Comparison of ENCODE assay signal across 23 cellular contexts in the genomic region with DNA sequence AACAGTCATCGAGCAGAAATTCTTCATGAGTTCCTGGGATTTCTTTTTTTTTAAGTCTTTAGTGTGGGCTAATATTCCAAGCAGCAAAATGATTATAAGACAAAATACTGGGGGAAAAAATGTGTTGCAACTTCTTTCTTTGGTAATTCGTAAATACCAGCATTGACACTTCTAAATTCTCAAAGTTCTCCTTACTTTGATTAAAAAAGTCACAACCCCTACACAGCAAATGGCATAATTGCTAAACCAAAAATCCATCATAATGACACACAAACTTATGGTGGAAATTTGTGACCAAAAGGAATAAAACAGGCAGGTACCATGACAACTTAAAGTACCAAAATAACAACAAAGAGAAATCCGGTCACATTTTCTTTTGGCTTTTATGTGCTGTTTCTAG.
DNase-seq lines count a peak whose midpoint lies in the region; FAIRE-seq and TF ChIP-seq lines count a peak whose summit lies in the region.
"Had no signal": no experiment of that assay in that cellular context is flagged by ENCODE, and none has a peak within 500 bp of the region (broad histone marks: within the 10 kb centered on the region; RNA-seq: fewer than 3 reads in every experiment).

No MANE protein-coding gene starts in this region.

- H3K4me1 Mint-ChIP-seq in mesothelial cell of epicardium (peaks cover 20% of the 10 kb centered on the region), type B pancreatic cell (ENCODE audit: unreplicated experiment) (no peaks in the 10 kb centered on the region)
- H3K4me1 Mint-ChIP-seq: B cell; CD4-positive, alpha-beta memory T cell; CD4-positive, CD25-positive, alpha-beta regulatory T cell; CD8-positive, alpha-beta memory T cell had no signal

- H3K4me3 ChIP-seq in brain microvascular endothelial cell (ENCODE audit: low read depth, low read length), result no peak overlapping the region
- H3K4me3 ChIP-seq: A549; BLaER1 treated with 17β-estradiol and CSF1 and Interleukin-3, amounts not matched to agents 10 nM and 100 nM; GM12878 had no signal

- H3K36me3 Mint-ChIP-seq in mesothelial cell of epicardium (no peaks in the 10 kb centered on the region), type B pancreatic cell (no peaks in the 10 kb centered on the region)
- H3K36me3 Mint-ChIP-seq: CD4-positive, alpha-beta memory T cell; CD4-positive, CD25-positive, alpha-beta regulatory T cell; CD8-positive, alpha-beta memory T cell had no signal

- no peaks in the 10 kb centered on the region for H3K36me3 ChIP-seq in brain microvascular endothelial cell (replicated peaks)
- H3K36me3 ChIP-seq: BLaER1 treated with 17β-estradiol and CSF1 and Interleukin-3, amounts not matched to agents 10 nM and 100 nM had no signal

- in situ Hi-C loops in brain microvascular endothelial cell (cut with HindIII; ENCODE audit: low pct_ligation_motif_present, low sequenced_read_pairs), result no loop called here

- no peaks in the 10 kb centered on the region for H3K27me3 ChIP-seq in brain microvascular endothelial cell (replicated peaks)
- H3K27me3 ChIP-seq: BLaER1 treated with 17β-estradiol and CSF1 and Interleukin-3, amounts not matched to agents 10 nM and 100 nM had no signal

- peak; percentile 16 for FAIRE-seq in D721Med (lab: Jason Lieb, UNC)
- FAIRE-seq: A549, GM12878, GM12892, GM18507 had no signal

- TF ChIP-seq CTCF in D721Med (IDR thresholded peaks at IDR 0.05; ENCODE audit: insufficient read depth, missing control alignments) (no peak), mesothelial cell of epicardium (IDR thresholded peaks at IDR 0.05; ENCODE audit: unreplicated experiment) (no peak), type B pancreatic cell (conservative IDR thresholded peaks at IDR 0.05) (no peak), brain microvascular endothelial cell (IDR thresholded peaks at IDR 0.05; ENCODE audit: low read depth, low read length, missing control alignments) (no peak)

- DNase-seq in D721Med (ENCODE audit: insufficient read length, low spot score), result no peak
- no peak for DNase-seq in mesothelial cell of epicardium (ENCODE audit: low spot score in 2 of 2, unreplicated experiment in 2 of 2)
- DNase-seq in type B pancreatic cell (ENCODE audit: extremely low spot score, unreplicated experiment), result no peak
- DNase-seq in DMS153 treated with DMSO at 0.1 percent for 48 hours (lab: John Stamatoyannopoulos, UW; ENCODE audit: unreplicated experiment), result no peak
- no peak for DNase-seq in brain microvascular endothelial cell
- DNase-seq: AML-193; CD4-positive, alpha-beta memory T cell; CD4-positive, CD25-positive, alpha-beta regulatory T cell; CD8-positive, alpha-beta memory T cell; COR-L47; DMS53; DMS79; DND-41; EL; GDM1 had no signal

- H3K4me3 Mint-ChIP-seq in mesothelial cell of epicardium, result no peak overlapping the region
- H3K4me3 Mint-ChIP-seq in type B pancreatic cell, result peak overlapping the region; percentile 30
- H3K4me3 Mint-ChIP-seq: B cell; CD4-positive, alpha-beta memory T cell; CD4-positive, CD25-positive, alpha-beta regulatory T cell; CD8-positive, alpha-beta memory T cell had no signal

- H3K9me3 Mint-ChIP-seq in mesothelial cell of epicardium (no peaks in the 10 kb centered on the region), type B pancreatic cell (no peaks in the 10 kb centered on the region)
- H3K9me3 Mint-ChIP-seq: CD8-positive, alpha-beta memory T cell had no signal

- H3K27ac ChIP-seq in brain microvascular endothelial cell, result no peak overlapping the region
- H3K27ac ChIP-seq: 22Rv1; A549; BLaER1 treated with 17β-estradiol and CSF1 and Interleukin-3, amounts not matched to agents 10 nM and 100 nM; C4-2B had no signal

- H3K27me3 Mint-ChIP-seq in mesothelial cell of epicardium (ENCODE audit: low read depth) (no peaks in the 10 kb centered on the region), type B pancreatic cell (no peaks in the 10 kb centered on the region)
- H3K27me3 Mint-ChIP-seq: CD4-positive, alpha-beta memory T cell; CD4-positive, CD25-positive, alpha-beta regulatory T cell had no signal

- H3K27ac Mint-ChIP-seq in mesothelial cell of epicardium, result peak overlapping the region; percentile 48
- H3K27ac Mint-ChIP-seq in type B pancreatic cell, result peak overlapping the region; percentile 71
- H3K27ac Mint-ChIP-seq: B cell; CD4-positive, alpha-beta memory T cell; CD4-positive, CD25-positive, alpha-beta regulatory T cell; CD8-positive, alpha-beta memory T cell had no signal
